8 cellular contexts compared by ENCODE assay signal in the genomic region with DNA sequence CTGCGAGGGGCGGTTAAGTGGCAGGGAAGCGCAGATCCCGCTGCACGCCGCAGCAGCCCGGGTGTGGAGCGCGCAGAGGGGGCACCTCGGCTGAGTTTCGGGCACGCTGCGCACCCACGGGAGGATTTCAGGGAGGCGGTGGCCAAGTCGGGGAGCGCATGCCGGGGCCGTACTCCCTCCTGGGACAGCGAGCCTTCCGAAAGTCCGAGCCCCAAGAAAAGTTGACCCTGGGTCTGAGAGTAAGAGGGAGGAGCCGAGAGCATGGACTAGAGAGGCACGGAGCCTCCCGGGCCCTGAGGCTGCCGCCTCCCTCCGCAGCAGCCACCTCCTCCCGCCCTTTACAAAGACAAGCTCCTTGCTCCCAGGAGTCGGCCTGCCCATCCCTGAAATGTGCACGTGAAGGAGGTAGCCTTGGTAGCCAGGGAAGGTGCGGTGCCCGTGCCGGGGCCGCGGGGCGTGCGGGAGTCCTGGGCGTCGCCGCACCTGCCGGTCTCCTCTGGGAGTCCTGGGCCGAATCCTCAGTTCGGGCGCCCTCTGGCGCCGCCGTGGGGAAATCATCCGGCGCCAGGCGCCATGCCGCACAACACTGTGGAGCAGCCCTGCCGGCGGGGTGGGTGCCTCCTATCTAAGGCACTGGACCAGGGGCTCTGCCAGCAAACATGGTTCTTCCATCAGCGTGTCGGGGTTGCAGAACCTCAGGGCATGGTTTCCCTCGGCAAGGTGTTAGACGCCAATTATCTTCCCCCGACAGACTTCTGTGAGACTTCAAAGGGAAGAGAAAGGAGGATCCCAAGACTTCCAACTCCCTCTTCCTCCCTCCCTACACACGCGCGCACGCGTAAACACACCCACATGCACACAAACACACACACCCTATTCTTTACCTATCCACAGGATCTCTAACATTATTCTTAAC.
DNase-seq lines count a peak whose midpoint lies in the region; ATAC-seq, FAIRE-seq and TF ChIP-seq lines count a peak whose summit lies in the region.

No MANE protein-coding gene starts in this region.

- FAIRE-seq in H54 (lab: Jason Lieb, UNC): no peak

- no peaks in the 10 kb centered on the region for H3F3A ChIP-seq in Loucy (ENCODE audit: low read depth)

- H3K9ac ChIP-seq in ES-I3 (ENCODE audit: low read depth, low read length) (peak overlapping the region; percentile 87), Loucy (ENCODE audit: low read depth, low read length, poor library complexity, severe bottlenecking) (peak overlapping the region; percentile 44), SK-N-MC (ENCODE audit: insufficient read length) (no peak overlapping the region)

- no peaks in the 10 kb centered on the region for H3K79me2 ChIP-seq in Loucy (ENCODE audit: insufficient read depth, low read length)

- no peak for TF ChIP-seq POLR2A in H54 (IDR thresholded peaks at IDR 0.05; ENCODE audit: low read depth, low read length)

- H3K4me1 Mint-ChIP-seq in activated naive CD8-positive, alpha-beta T cell (ENCODE audit: low read depth): peaks cover 5% of the 10 kb centered on the region

- peaks cover 20% of the 10 kb centered on the region for H3K27me3 ChIP-seq in Loucy (ENCODE audit: insufficient read depth, low read length, poor library complexity, severe bottlenecking)
- H3K27me3 ChIP-seq in upper lobe of right lung: peaks cover 29% of the 10 kb centered on the region

- no peaks in the 10 kb centered on the region for H3K9me2 ChIP-seq in Loucy (replicated peaks; ENCODE audit: low read depth, low read length)

- H3K36me3 Mint-ChIP-seq in activated naive CD8-positive, alpha-beta T cell: peaks cover under 1% of the 10 kb centered on the region

- peak overlapping the region; percentile 51 for H3K4me3 Mint-ChIP-seq in activated naive CD8-positive, alpha-beta T cell

- H3K9me3 Mint-ChIP-seq in activated naive CD8-positive, alpha-beta T cell (ENCODE audit: low read depth): no peaks in the 10 kb centered on the region

- H3K9me3 ChIP-seq in ES-I3 (ENCODE audit: control insufficient read depth, insufficient read depth, low read length): no peaks in the 10 kb centered on the region
- no peaks in the 10 kb centered on the region for H3K9me3 ChIP-seq in Loucy (ENCODE audit: insufficient read depth, low read depth, low read length)
- H3K9me3 ChIP-seq in SK-N-MC (ENCODE audit: low read depth, low read length): no peaks in the 10 kb centered on the region
- H3K9me3 ChIP-seq in upper lobe of right lung: no peaks in the 10 kb centered on the region

- no peaks in the 10 kb centered on the region for H4K20me1 ChIP-seq in Loucy (ENCODE audit: insufficient read depth, low read length, poor library complexity, severe bottlenecking)

- H3K36me3 ChIP-seq in ES-I3 (ENCODE audit: insufficient read depth, low read length) (no peaks in the 10 kb centered on the region), Loucy (ENCODE audit: insufficient read depth, low read length) (no peaks in the 10 kb centered on the region), SK-N-MC (ENCODE audit: insufficient read depth, low read length) (no peaks in the 10 kb centered on the region), upper lobe of right lung (no peaks in the 10 kb centered on the region)

- peak overlapping the region; percentile 62 for H3K4me2 ChIP-seq in Loucy (ENCODE audit: low read depth, low read length, poor library complexity, severe bottlenecking)

- H3K4me1 ChIP-seq in ES-I3 (ENCODE audit: insufficient read depth, low read length): 0 out of 2 replicates have a peak, but pooled peaks cover 4% of the 10 kb centered on the region
- no peaks in the 10 kb centered on the region for H3K4me1 ChIP-seq in Loucy (ENCODE audit: insufficient read depth, low read length, poor library complexity, severe bottlenecking)
- H3K4me1 ChIP-seq in upper lobe of right lung: peaks cover 12% of the 10 kb centered on the region

- peak overlapping the region; percentile 93 for H2AFZ ChIP-seq in Loucy (ENCODE audit: low read length)

- no peak overlapping the region for H3K27ac Mint-ChIP-seq in activated naive CD8-positive, alpha-beta T cell

- H3K27me3 Mint-ChIP-seq in activated naive CD8-positive, alpha-beta T cell: peaks cover 36% of the 10 kb centered on the region

- H3K27ac ChIP-seq in SK-N-MC (no peak overlapping the region), upper lobe of right lung (no peak overlapping the region)

- TF ChIP-seq CTCF in Loucy (conservative IDR thresholded peaks at IDR 0.05; ENCODE audit: low read length) (peak; percentile 62), upper lobe of right lung (IDR thresholded peaks at IDR 0.05) (peak; percentile 90)

- intact Hi-C loops in left cardiac atrium (cut with DNase I): loop anchor here (2.0 to 10.0 kb wide), 3 partner anchors 229 to 553 kb away; no protein-coding TSS in a partner anchor
- intact Hi-C loops in posterior cingulate gyrus (cut with DNase I): loop anchor here (2.0 to 5.0 kb wide), 6 partner anchors 42 to 555 kb away; no protein-coding TSS in a partner anchor
- intact Hi-C loops in upper lobe of right lung (cut with DNase I): no loop called here

- DNase-seq in H54 (ENCODE audit: insufficient read length, low spot score) (peak; percentile 90), SK-N-MC (ENCODE audit: low read depth, low spot score) (no peak), left cardiac atrium (peak; percentile 81), posterior cingulate gyrus (peak; percentile 77 to 98 (median 85)), upper lobe of right lung (peak; percentile 90)

- peak overlapping the region; percentile 72 for H3K4me3 ChIP-seq in Loucy (ENCODE audit: low read length, poor library complexity, severe bottlenecking)
- peak overlapping the region; percentile 84 for H3K4me3 ChIP-seq in SK-N-MC
- peak overlapping the region; percentile 54 for H3K4me3 ChIP-seq in upper lobe of right lung

- peak; percentile 97 to 98 for ATAC-seq in left cardiac atrium
- peak; percentile 99 for ATAC-seq in upper lobe of right lung
